Comparison of ENCODE assay signal across 8 cellular contexts in the genomic region with DNA sequence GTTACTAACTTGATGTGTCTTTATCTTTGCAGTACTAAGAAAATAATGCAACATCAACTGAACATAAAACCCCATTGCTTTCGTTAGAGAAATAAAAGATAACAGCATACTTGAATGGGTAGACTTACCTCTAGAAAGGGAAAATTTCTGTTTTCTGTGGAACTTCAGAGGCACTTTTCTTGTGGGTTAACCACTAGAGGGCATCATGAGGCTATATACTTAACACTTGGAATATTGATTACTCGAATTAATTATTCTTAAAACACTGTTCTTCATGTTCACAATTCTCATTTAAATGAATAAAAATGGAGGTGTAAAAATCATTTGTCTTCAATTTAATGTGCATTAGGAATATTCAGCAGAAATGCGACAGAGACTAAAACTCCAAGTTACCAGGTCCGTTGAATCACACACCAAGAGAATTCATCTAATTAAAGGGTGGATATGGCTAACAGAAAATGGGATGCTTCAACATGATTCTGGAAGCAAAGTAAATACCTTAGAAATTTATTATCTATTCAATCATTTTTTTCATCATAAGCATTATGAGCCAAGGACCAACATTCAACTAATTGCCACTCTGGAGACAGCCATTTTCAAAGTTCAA.
A peak's percentile ranks its signal among the peaks of the same experiment; 100 is the strongest.
DNase-seq lines count a peak whose midpoint lies in the region; ATAC-seq, FAIRE-seq and TF ChIP-seq lines count a peak whose summit lies in the region.

No MANE protein-coding gene starts in this region.

- POLR2A ChIA-PET in activated CD4-positive, alpha-beta T cell treated with anti-CD3 and anti-CD28 coated beads for 36 hours (lab: Charles Lee): interaction anchor here (0.6 kb wide), 1 partner anchor 515 kb away, joined by 3 read pairs; no protein-coding TSS in a partner anchor

- H3K27ac Mint-ChIP-seq in activated CD4-positive, alpha-beta T cell treated with anti-CD3 and anti-CD28 coated beads for 36 hours: no peak overlapping the region
- no peak overlapping the region for H3K27ac Mint-ChIP-seq in stimulated activated naive CD8-positive, alpha-beta T cell treated with anti-CD3 and anti-CD28 coated beads, Interleukin-15, amount 100 ng/mL, for 72 hours

- peak; percentile 75 for FAIRE-seq in pancreas (lab: Jason Lieb, UNC)

- peak in 2 of 4 donors; percentile 45 to 46 for ATAC-seq in pancreas
- no peak for ATAC-seq in activated CD4-positive, alpha-beta T cell treated with anti-CD3 and anti-CD28 coated beads for 36 hours
- no peak for ATAC-seq in stimulated activated naive CD8-positive, alpha-beta T cell treated with anti-CD3 and anti-CD28 coated beads, Interleukin-15, amount 100 ng/mL, for 72 hours
- no peak for ATAC-seq in GM21390 (IDR thresholded peaks at IDR 0.05; ENCODE audit: unreplicated experiment)

- CTCF ChIA-PET in activated CD4-positive, alpha-beta T cell treated with anti-CD3 and anti-CD28 coated beads for 36 hours (lab: Charles Lee): no interaction called here

- peak; percentile 14 for DNase-seq in NCI-H510A treated with DMSO at 0.1 percent for 48 hours (lab: John Stamatoyannopoulos, UW)
- no peak for DNase-seq in NCI-H510A (lab: John Stamatoyannopoulos, UW)
- peak; percentile 28 for DNase-seq in NCI-H345 treated with DMSO at 0.1 percent for 48 hours (lab: John Stamatoyannopoulos, UW; ENCODE audit: unreplicated experiment)
- DNase-seq in dermis microvascular lymphatic vessel endothelial cell (ENCODE audit: low read depth in 2 of 2): peak; percentile 20 to 44
- DNase-seq in pancreas: no peak
- DNase-seq in activated CD4-positive, alpha-beta T cell treated with anti-CD3 and anti-CD28 coated beads for 36 hours: no peak
- DNase-seq in stimulated activated naive CD8-positive, alpha-beta T cell treated with anti-CD3 and anti-CD28 coated beads, Interleukin-15, amount 100 ng/mL, for 72 hours: no peak

- no peak overlapping the region for H3K4me3 ChIP-seq in pancreas

- no peaks in the 10 kb centered on the region for H3K9me3 Mint-ChIP-seq in activated CD4-positive, alpha-beta T cell treated with anti-CD3 and anti-CD28 coated beads for 36 hours (ENCODE audit: low read depth)
- no peaks in the 10 kb centered on the region for H3K9me3 Mint-ChIP-seq in stimulated activated naive CD8-positive, alpha-beta T cell treated with anti-CD3 and anti-CD28 coated beads, Interleukin-15, amount 100 ng/mL, for 72 hours

- TF ChIP-seq CTCF in pancreas (IDR thresholded peaks at IDR 0.05): peak; percentile 25 to 43 (median 34)

- no peaks in the 10 kb centered on the region for H3K4me1 Mint-ChIP-seq in activated CD4-positive, alpha-beta T cell treated with anti-CD3 and anti-CD28 coated beads for 36 hours
- no peaks in the 10 kb centered on the region for H3K4me1 Mint-ChIP-seq in stimulated activated naive CD8-positive, alpha-beta T cell treated with anti-CD3 and anti-CD28 coated beads, Interleukin-15, amount 100 ng/mL, for 72 hours

- no peak overlapping the region for H3K4me3 Mint-ChIP-seq in activated CD4-positive, alpha-beta T cell treated with anti-CD3 and anti-CD28 coated beads for 36 hours
- H3K4me3 Mint-ChIP-seq in stimulated activated naive CD8-positive, alpha-beta T cell treated with anti-CD3 and anti-CD28 coated beads, Interleukin-15, amount 100 ng/mL, for 72 hours: no peak overlapping the region

- H3K36me3 ChIP-seq in pancreas: no peaks in the 10 kb centered on the region

- peaks cover 2% of the 10 kb centered on the region for H3K27me3 Mint-ChIP-seq in activated CD4-positive, alpha-beta T cell treated with anti-CD3 and anti-CD28 coated beads for 36 hours
- no peaks in the 10 kb centered on the region for H3K27me3 Mint-ChIP-seq in stimulated activated naive CD8-positive, alpha-beta T cell treated with anti-CD3 and anti-CD28 coated beads, Interleukin-15, amount 100 ng/mL, for 72 hours

- no peaks in the 10 kb centered on the region for H3K9me3 ChIP-seq in pancreas

- no peaks in the 10 kb centered on the region for H3K36me3 Mint-ChIP-seq in activated CD4-positive, alpha-beta T cell treated with anti-CD3 and anti-CD28 coated beads for 36 hours (ENCODE audit: low read depth)

- H3K27ac ChIP-seq in pancreas: no peak overlapping the region

- no peaks in the 10 kb centered on the region for H3K4me1 ChIP-seq in pancreas

- intact Hi-C loops in pancreas (cut with DNase I): no loop called here
- intact Hi-C loops in activated CD4-positive, alpha-beta T cell treated with anti-CD3 and anti-CD28 coated beads for 36 hours (cut with DNase I, micrococcal nuclease): loop anchor here (1.0 to 5.0 kb wide), 10 partner anchors 246 to 568 kb away; a partner anchor contains a TSS

- no peaks in the 10 kb centered on the region for H3K27me3 ChIP-seq in pancreas

- WGBS in pancreas, 2 donors: 48 to 53% methylated on average over 4 of the region's 4 CpGs

Comparison
In these comparisons a context has a peak if more than half of its experiments do, and no peak if none do; other contexts are left out.
1. DNase-seq: peak in NCI-H510A treated with DMSO at 0.1 percent for 48 hours (single experiment), NCI-H345 treated with DMSO at 0.1 percent for 48 hours (single experiment) and dermis microvascular lymphatic vessel endothelial cell (2 of 2); none in NCI-H510A (single experiment), pancreas (0 of 6), activated CD4-positive, alpha-beta T cell treated with anti-CD3 and anti-CD28 coated beads for 36 hours (single experiment) and stimulated activated naive CD8-positive, alpha-beta T cell treated with anti-CD3 and anti-CD28 coated beads, Interleukin-15, amount 100 ng/mL, for 72 hours (0 of 2).
2. intact Hi-C loops: an anchor here in activated CD4-positive, alpha-beta T cell treated with anti-CD3 and anti-CD28 coated beads for 36 hours (1.0 to 5.0 kb wide); none called in pancreas.